Comparison of ENCODE assay signal across 28 cellular contexts in genomic region chrX:132775230-132775823, GRCh38.
DNase-seq lines count a peak whose midpoint lies in the region; ATAC-seq and TF ChIP-seq lines count a peak whose summit lies in the region.
"Had no signal": no experiment of that assay in that cellular context is flagged by ENCODE, and none has a peak within 500 bp of the region (broad histone marks: within the 10 kb centered on the region; RNA-seq: fewer than 3 reads in every experiment).

No MANE protein-coding gene starts in this region.

- H3K36me3 Mint-ChIP-seq in activated T-cell treated with anti-CD3 and anti-CD28 coated beads, Interleukin-2, amount 50 U/mL, for 4 hours (ENCODE audit: insufficient read depth): no peaks in the 10 kb centered on the region
- H3K36me3 Mint-ChIP-seq: activated naive CD4-positive, alpha-beta T cell treated with anti-CD3 and anti-CD28 coated beads, Interleukin-2, amount 10 ng/mL, durations not matched to agents 7 days and 5 days had no signal

- no peak for TF ChIP-seq CTCF in epithelial cell of esophagus (IDR thresholded peaks at IDR 0.05; ENCODE audit: insufficient read depth, low read depth, low read length, missing control alignments)

- no peaks in the 10 kb centered on the region for H3K27me3 Mint-ChIP-seq in activated T-cell treated with anti-CD3 and anti-CD28 coated beads, Interleukin-2, amount 50 U/mL, for 4 hours (ENCODE audit: low read depth)
- H3K27me3 Mint-ChIP-seq: activated naive CD4-positive, alpha-beta T cell treated with anti-CD3 and anti-CD28 coated beads, Interleukin-2, amount 10 ng/mL, durations not matched to agents 7 days and 5 days had no signal

- H3K4me3 ChIP-seq in epithelial cell of esophagus (ENCODE audit: low read length): no peak overlapping the region
- H3K4me3 ChIP-seq: BLaER1, coronary artery, lower lobe of right lung, suprapubic skin, upper lobe of right lung had no signal

- no peak overlapping the region for H3K4me3 Mint-ChIP-seq in activated T-cell treated with anti-CD3 and anti-CD28 coated beads, Interleukin-2, amount 50 U/mL, for 4 hours
- H3K4me3 Mint-ChIP-seq: activated naive CD4-positive, alpha-beta T cell treated with anti-CD3 and anti-CD28 coated beads, Interleukin-2, amount 10 ng/mL, durations not matched to agents 7 days and 5 days; naive thymus-derived CD8-positive, alpha-beta T cell had no signal

- no peak for DNase-seq in activated T-cell treated with anti-CD3 and anti-CD28 coated beads, Interleukin-2, amount 50 U/mL, for 4 hours
- no peak for DNase-seq in activated T-cell treated with anti-CD3 and anti-CD28 coated beads, Interleukin-2, amount 50 U/mL, for 1 hour
- DNase-seq in epithelial cell of esophagus (ENCODE audit: low read depth): peak; percentile 3
- DNase-seq in dedifferentiated amniotic fluid mesenchymal stem cell (ENCODE audit: extremely low spot score): no peak
- DNase-seq: activated naive CD4-positive, alpha-beta T cell treated with anti-CD3 and anti-CD28 coated beads, Interleukin-2, amount 10 ng/mL, durations not matched to agents 7 days and 5 days; anterior cingulate cortex; COR-L47; DMS79 treated with DMSO at 0.1 percent for 48 hours; foreskin fibroblast; GF-D8; IMR-90; lower lobe of right lung; naive thymus-derived CD8-positive, alpha-beta T cell; NCI-H1048; NCI-H1694 treated with DMSO at 0.1 percent for 48 hours; NCI-H524 treated with DMSO at 0.1 percent for 48 hours; NK-92 treated with Interleukin-12 subunit alpha and Interleukin-12 subunit beta, amount 100 ng/mL, for 24 hours; PC-3; upper lobe of right lung had no signal

- H3K9me3 Mint-ChIP-seq in activated T-cell treated with anti-CD3 and anti-CD28 coated beads, Interleukin-2, amount 50 U/mL, for 4 hours: no peaks in the 10 kb centered on the region
- H3K9me3 Mint-ChIP-seq: activated naive CD4-positive, alpha-beta T cell treated with anti-CD3 and anti-CD28 coated beads, Interleukin-2, amount 10 ng/mL, durations not matched to agents 7 days and 5 days; naive thymus-derived CD8-positive, alpha-beta T cell had no signal

- ATAC-seq in activated T-cell treated with anti-CD3 and anti-CD28 coated beads, Interleukin-2, amount 50 U/mL, for 4 hours: peak; percentile 66 to 80
- ATAC-seq in GM19351 (IDR thresholded peaks at IDR 0.05; ENCODE audit: unreplicated experiment) (peak; percentile 64), HG03442 (IDR thresholded peaks at IDR 0.05; ENCODE audit: unreplicated experiment) (peak; percentile 67), HG02759 (IDR thresholded peaks at IDR 0.05; ENCODE audit: unreplicated experiment) (no peak), HG03280 (IDR thresholded peaks at IDR 0.05; ENCODE audit: unreplicated experiment) (no peak)
- ATAC-seq: esophagus mucosa; naive thymus-derived CD8-positive, alpha-beta T cell; SK-N-SH treated with all-trans-retinoic acid at 6 μM for 48 hours; upper lobe of right lung had no signal

- H3K4me1 Mint-ChIP-seq in activated T-cell treated with anti-CD3 and anti-CD28 coated beads, Interleukin-2, amount 50 U/mL, for 4 hours (ENCODE audit: low read depth): peaks cover 12% of the 10 kb centered on the region
- H3K4me1 Mint-ChIP-seq: activated naive CD4-positive, alpha-beta T cell treated with anti-CD3 and anti-CD28 coated beads, Interleukin-2, amount 10 ng/mL, durations not matched to agents 7 days and 5 days had no signal

Comparison
In these comparisons a context has a peak if more than half of its experiments do, and no peak if none do; other contexts are left out.
1. ATAC-seq: peak in activated T-cell treated with anti-CD3 and anti-CD28 coated beads, Interleukin-2, amount 50 U/mL, for 4 hours (2 of 2), GM19351 (single experiment) and HG03442 (single experiment); none in HG02759 (single experiment) and HG03280 (single experiment).